Comparison of ENCODE assay signal across 8 cellular contexts in genomic region chr6:158605266-158605878, GRCh38. TPM values are rescaled to one million over a fixed set of nuclear protein-coding genes. Genes with fewer than 3 reads are reported as not detected.
DNase-seq lines count a peak whose midpoint lies in the region; ATAC-seq and TF ChIP-seq lines count a peak whose summit lies in the region.

No MANE protein-coding gene starts in this region.

- no peak overlapping the region for H3K9ac ChIP-seq in KMS-11

- H3K4me3 ChIP-seq in KMS-11 (IDR thresholded peaks at IDR 0.05; ENCODE audit: insufficient read depth, low read depth, low read length) (no peak overlapping the region), upper lobe of left lung (no peak overlapping the region)

- no peak for TF ChIP-seq POLR2A in upper lobe of left lung (IDR thresholded peaks at IDR 0.05)

- H3K36me3 ChIP-seq in KMS-11 (ENCODE audit: insufficient read depth) (no peaks in the 10 kb centered on the region), upper lobe of left lung (peaks cover 7 to 59% (median 47%) of the 10 kb centered on the region in 4 donors)

- H3K79me2 ChIP-seq in KMS-11 (ENCODE audit: insufficient read depth, low read depth): no peaks in the 10 kb centered on the region

- no peak overlapping the region for H3K4me2 ChIP-seq in KMS-11

- TF ChIP-seq CTCF in KMS-11 (conservative IDR thresholded peaks at IDR 0.05; ENCODE audit: low read depth, low read length) (peak; percentile 67), omental fat pad (IDR thresholded peaks at IDR 0.05) (no peak), upper lobe of left lung (IDR thresholded peaks at IDR 0.05) (peak; percentile 44 to 77 (median 70))

- ATAC-seq in omental fat pad (ENCODE audit: low FRiP score) (peak; percentile 67), upper lobe of left lung (ENCODE audit: low FRiP score in 2 of 2) (peak; percentile 49 to 85), GM18519 (IDR thresholded peaks at IDR 0.05; ENCODE audit: low FRiP score, unreplicated experiment) (no peak)

- 48 to 50% methylated on average over 13 of the region's 13 CpGs for WGBS in upper lobe of left lung, 2 donors

- peak; percentile 82 for DNase-seq in DMS53 (lab: John Stamatoyannopoulos, UW)
- DNase-seq in RPMI7951 (ENCODE audit: low read depth): peak; percentile 61
- peak; percentile 73 for DNase-seq in activated effector memory CD4-positive, alpha-beta T cell treated with anti-CD3 and anti-CD28 coated beads, Interleukin-2, amount 50 U/mL, for 16 hours
- peak; percentile 73 for DNase-seq in foreskin melanocyte
- peak; percentile 46 for DNase-seq in omental fat pad (ENCODE audit: low spot score)
- peak in 1 of 2 donors; percentile 46 for DNase-seq in upper lobe of left lung

- H3K27me3 ChIP-seq in KMS-11 (ENCODE audit: insufficient read depth, low read depth): no peaks in the 10 kb centered on the region
- no peaks in the 10 kb centered on the region for H3K27me3 ChIP-seq in upper lobe of left lung

- no peak for TF ChIP-seq EP300 in upper lobe of left lung (IDR thresholded peaks at IDR 0.05)

- H4K20me1 ChIP-seq in KMS-11 (ENCODE audit: insufficient read depth): no peaks in the 10 kb centered on the region

- H3K9me3 ChIP-seq in upper lobe of left lung: no peaks in the 10 kb centered on the region

- no peak overlapping the region for H2AFZ ChIP-seq in KMS-11 (ENCODE audit: low read depth)

- H3K27ac ChIP-seq in KMS-11 (no peak overlapping the region), upper lobe of left lung (no peak overlapping the region)

- H3K4me1 ChIP-seq in KMS-11 (ENCODE audit: low read depth, poor library complexity, severe bottlenecking) (no peaks in the 10 kb centered on the region), upper lobe of left lung (no peaks in the 10 kb centered on the region)

RNA-seq across cellular contexts. Expression of gene DYNLT1, which starts 39.2 kb away (rescaled TPM):
- total RNA-seq in RPMI7951 (2014; rRNA removed; shearing (Covaris generic)): 163 and 195 TPM in 2 replicates
- total RNA-seq in omental fat pad (10 to 100 TPM; 43.8 to 70.4 (median 60.7) TPM), upper lobe of left lung (100 to 1,000 TPM in 3 of 6 donors, 10 to 100 TPM in 3; 49.2 to 119 (median 100) TPM)

RNA-seq across cellular contexts. Expression of gene SYTL3, which starts 44.5 kb away (rescaled TPM):
- total RNA-seq in RPMI7951 (2014; rRNA removed; shearing (Covaris generic)): 4.1 and 6.2 TPM in 2 replicates
- 10 to 100 TPM in 1 of 4 donors, 1 to 10 TPM in 3; 5.3 to 16.3 (median 6.8) TPM for total RNA-seq in omental fat pad
- total RNA-seq in upper lobe of left lung: 10 to 100 TPM; 10.3 to 28.3 (median 20.0) TPM

RNA-seq across cellular contexts. Expression of gene TMEM181, which starts 45.5 kb away (rescaled TPM):
- 32.6 and 37.6 TPM in 2 replicates for total RNA-seq in RPMI7951 (2014; rRNA removed; shearing (Covaris generic))
- total RNA-seq in omental fat pad (10 to 100 TPM; 16.1 to 27.6 (median 20.6) TPM), upper lobe of left lung (10 to 100 TPM; 11.5 to 27.6 (median 18.9) TPM)

Comparison
In these comparisons a context has a peak if more than half of its experiments do, and no peak if none do; other contexts are left out.
1. CTCF ChIP-seq: peak in KMS-11 (single experiment) and upper lobe of left lung (6 of 6); none in omental fat pad (0 of 3).